ENCODE assay signal across 23 cellular contexts in the genomic region with DNA sequence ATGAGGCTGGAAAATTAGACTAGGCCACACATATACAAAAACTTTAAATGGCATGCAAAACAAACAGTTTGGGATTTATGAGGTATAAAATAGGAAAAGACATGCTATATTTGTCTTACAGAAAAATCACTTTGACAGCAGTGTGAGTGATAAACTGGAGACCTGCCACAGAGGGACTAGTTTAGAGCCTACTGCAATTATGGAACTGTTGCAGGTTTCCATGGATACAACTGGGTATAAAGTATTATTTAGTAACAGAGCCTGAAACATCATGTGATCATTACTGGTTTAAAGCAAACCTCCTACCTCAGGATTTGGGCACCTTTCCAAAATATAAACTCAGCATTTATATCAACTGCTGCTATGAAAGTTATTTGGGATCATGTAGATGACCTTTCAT.
DNase-seq lines count a peak whose midpoint lies in the region; ATAC-seq and TF ChIP-seq lines count a peak whose summit lies in the region.
"Had no signal": no experiment of that assay in that cellular context is flagged by ENCODE, and none has a peak within 500 bp of the region (broad histone marks: within the 10 kb centered on the region; RNA-seq: fewer than 3 reads in every experiment).

No MANE protein-coding gene starts in this region.

- DNase-seq in DMS53 (lab: John Stamatoyannopoulos, UW) = peak; percentile 50
- no peak for DNase-seq in DMS53 treated with DMSO at 0.1 percent for 48 hours (lab: John Stamatoyannopoulos, UW; ENCODE audit: unreplicated experiment)
- peak; percentile 41 for DNase-seq in Ammon's horn (ENCODE audit: low spot score)
- DNase-seq in RPMI8226 = peak; percentile 12
- DNase-seq in mucosa of descending colon = peak in 1 of 3 donors; percentile 3
- no peak for DNase-seq in epidermal melanocyte (ENCODE audit: insufficient read length, low spot score)
- DNase-seq in natural killer cell = no peak
- DNase-seq: 8988T; C1 segment of cervical spinal cord; CD8-positive, alpha-beta T cell; DMS79 treated with DMSO at 0.1 percent for 48 hours; IMR-90; NCI-H1694 treated with DMSO at 0.1 percent for 48 hours; NCI-H2107; NCI-H524 treated with DMSO at 0.1 percent for 48 hours; SHP77 treated with DMSO at 0.1 percent for 48 hours; SW 1271; T-helper 17 cell had no signal

- H3K27ac Mint-ChIP-seq in natural killer cell = no peak overlapping the region
- H3K27ac Mint-ChIP-seq: CD8-positive, alpha-beta T cell; T-helper 17 cell had no signal

- H3K9me3 ChIP-seq in mucosa of descending colon = no peaks in the 10 kb centered on the region
- H3K9me3 ChIP-seq: HAP-1 had no signal

- intact Hi-C loops in mucosa of descending colon (cut with DNase I, micrococcal nuclease) (no loop called here), natural killer cell (cut with micrococcal nuclease) (no loop called here)

- no peaks in the 10 kb centered on the region for H3K36me3 Mint-ChIP-seq in natural killer cell
- H3K36me3 Mint-ChIP-seq: CD8-positive, alpha-beta T cell had no signal

- no peak overlapping the region for H3K4me3 ChIP-seq in mucosa of descending colon
- H3K4me3 ChIP-seq: GM12878, GM23248, HAP-1, SK-N-MC had no signal

- ATAC-seq in mucosa of descending colon (peak; percentile 74), HG02623 (IDR thresholded peaks at IDR 0.05; ENCODE audit: unreplicated experiment) (no peak), natural killer cell (no peak)
- ATAC-seq: CD8-positive, alpha-beta T cell; GM12878; T-helper 17 cell had no signal

- peaks cover 3% of the 10 kb centered on the region for H3K4me1 ChIP-seq in mucosa of descending colon (ENCODE audit: low read depth)

- no peak overlapping the region for H3K4me3 Mint-ChIP-seq in natural killer cell
- H3K4me3 Mint-ChIP-seq: CD8-positive, alpha-beta T cell; T-helper 17 cell had no signal

- TF ChIP-seq CTCF in mucosa of descending colon (IDR thresholded peaks at IDR 0.05) (no peak), natural killer cell (IDR thresholded peaks at IDR 0.05) (no peak)

- no peaks in the 10 kb centered on the region for H3K27me3 Mint-ChIP-seq in natural killer cell (ENCODE audit: low read depth in 2 of 2)
- H3K27me3 Mint-ChIP-seq: T-helper 17 cell had no signal

- H3K36me3 ChIP-seq in mucosa of descending colon (ENCODE audit: low read depth) = no peaks in the 10 kb centered on the region
- H3K36me3 ChIP-seq: HAP-1 had no signal

- H3K4me1 Mint-ChIP-seq in natural killer cell = no peaks in the 10 kb centered on the region
- H3K4me1 Mint-ChIP-seq: T-helper 17 cell had no signal

- H3K9me3 Mint-ChIP-seq in natural killer cell = peaks cover 0 to 4% of the 10 kb centered on the region in 2 donors

Comparison
In these comparisons a context has a peak if more than half of its experiments do, and no peak if none do; other contexts are left out.
1. DNase-seq: peak in DMS53 (single experiment), Ammon's horn (single experiment) and RPMI8226 (single experiment); none in DMS53 treated with DMSO at 0.1 percent for 48 hours (single experiment), epidermal melanocyte (single experiment) and natural killer cell (single experiment).